ENCODE assay signal across 1 cellular context in genomic region chr2:231706731-231707624, GRCh38.
TF ChIP-seq lines count a peak whose summit lies in the region.

No MANE protein-coding gene starts in this region.

TF ChIP-seq in HepG2, 621 proteins besides CTCF, POLR2A, EP300 and RAD21 (continued from another document and continues in another):
- peak; percentile 96 for TF ChIP-seq HOXA3 (CRISPR knock-in tag; IDR thresholded peaks at IDR 0.05)
- no peak for TF ChIP-seq SRF (IDR thresholded peaks at IDR 0.05; ENCODE audit: low read depth, low read length)
- peak; percentile 83 for TF ChIP-seq DRAP1 (CRISPR knock-in tag; IDR thresholded peaks at IDR 0.05)
- no peak for TF ChIP-seq ZSCAN29 (CRISPR knock-in tag; conservative IDR thresholded peaks at IDR 0.05)
- no peak for TF ChIP-seq SMYD3 (CRISPR knock-in tag; IDR thresholded peaks at IDR 0.05)
- TF ChIP-seq ZNF614 (CRISPR knock-in tag; IDR thresholded peaks at IDR 0.05; ENCODE audit: borderline replicate concordance), result no peak
- TF ChIP-seq, protein P1, sequence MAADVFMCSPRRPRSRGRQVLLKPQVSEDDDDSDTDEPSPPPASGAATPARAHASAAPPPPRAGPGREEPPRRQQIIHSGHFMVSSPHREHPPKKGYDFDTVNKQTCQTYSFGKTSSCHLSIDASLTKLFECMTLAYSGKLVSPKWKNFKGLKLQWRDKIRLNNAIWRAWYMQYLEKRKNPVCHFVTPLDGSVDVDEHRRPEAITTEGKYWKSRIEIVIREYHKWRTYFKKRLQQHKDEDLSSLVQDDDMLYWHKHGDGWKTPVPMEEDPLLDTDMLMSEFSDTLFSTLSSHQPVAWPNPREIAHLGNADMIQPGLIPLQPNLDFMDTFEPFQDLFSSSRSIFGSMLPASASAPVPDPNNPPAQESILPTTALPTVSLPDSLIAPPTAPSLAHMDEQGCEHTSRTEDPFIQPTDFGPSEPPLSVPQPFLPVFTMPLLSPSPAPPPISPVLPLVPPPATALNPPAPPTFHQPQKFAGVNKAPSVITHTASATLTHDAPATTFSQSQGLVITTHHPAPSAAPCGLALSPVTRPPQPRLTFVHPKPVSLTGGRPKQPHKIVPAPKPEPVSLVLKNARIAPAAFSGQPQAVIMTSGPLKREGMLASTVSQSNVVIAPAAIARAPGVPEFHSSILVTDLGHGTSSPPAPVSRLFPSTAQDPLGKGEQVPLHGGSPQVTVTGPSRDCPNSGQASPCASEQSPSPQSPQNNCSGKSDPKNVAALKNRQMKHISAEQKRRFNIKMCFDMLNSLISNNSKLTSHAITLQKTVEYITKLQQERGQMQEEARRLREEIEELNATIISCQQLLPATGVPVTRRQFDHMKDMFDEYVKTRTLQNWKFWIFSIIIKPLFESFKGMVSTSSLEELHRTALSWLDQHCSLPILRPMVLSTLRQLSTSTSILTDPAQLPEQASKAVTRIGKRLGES (CRISPR knock-in tag; IDR thresholded peaks at IDR 0.05; ENCODE audit: borderline replicate concordance), result no peak
- TF ChIP-seq RBAK (CRISPR knock-in tag; IDR thresholded peaks at IDR 0.05), result no peak
- peak; percentile 92 for TF ChIP-seq ZNF574 (CRISPR knock-in tag; IDR thresholded peaks at IDR 0.05)
- peak; percentile 89 for TF ChIP-seq SNAI1 (CRISPR knock-in tag; IDR thresholded peaks at IDR 0.05; ENCODE audit: borderline replicate concordance)
- no peak for TF ChIP-seq NFIB (CRISPR knock-in tag; IDR thresholded peaks at IDR 0.05; ENCODE audit: borderline replicate concordance)
- no peak; the same call in 1 of the 2 replicates for TF ChIP-seq ZMYM2 (CRISPR knock-in tag; IDR thresholded peaks at IDR 0.05)
- TF ChIP-seq, protein P2, sequence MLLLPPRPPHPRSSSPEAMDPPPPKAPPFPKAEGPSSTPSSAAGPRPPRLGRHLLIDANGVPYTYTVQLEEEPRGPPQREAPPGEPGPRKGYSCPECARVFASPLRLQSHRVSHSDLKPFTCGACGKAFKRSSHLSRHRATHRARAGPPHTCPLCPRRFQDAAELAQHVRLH (CRISPR knock-in tag; IDR thresholded peaks at IDR 0.05; ENCODE audit: borderline replicate concordance, low read depth), result peak; percentile 61; the same call in 1 of the 2 replicates
- TF ChIP-seq PTBP1 (IDR thresholded peaks at IDR 0.05; ENCODE audit: low read depth, low read length, poor library complexity, severe bottlenecking), result no peak
- TF ChIP-seq ZNF746 (CRISPR knock-in tag; IDR thresholded peaks at IDR 0.05), result peak; percentile 38; the same call in 1 of the 2 replicates
- 0 out of 2 replicates have a peak, but pooled peaks have one; percentile 46 for TF ChIP-seq REL (CRISPR knock-in tag; conservative IDR thresholded peaks at IDR 0.05)
- peak; percentile 82 for TF ChIP-seq ZNF343 (CRISPR knock-in tag; IDR thresholded peaks at IDR 0.05)
- TF ChIP-seq, protein P3, sequence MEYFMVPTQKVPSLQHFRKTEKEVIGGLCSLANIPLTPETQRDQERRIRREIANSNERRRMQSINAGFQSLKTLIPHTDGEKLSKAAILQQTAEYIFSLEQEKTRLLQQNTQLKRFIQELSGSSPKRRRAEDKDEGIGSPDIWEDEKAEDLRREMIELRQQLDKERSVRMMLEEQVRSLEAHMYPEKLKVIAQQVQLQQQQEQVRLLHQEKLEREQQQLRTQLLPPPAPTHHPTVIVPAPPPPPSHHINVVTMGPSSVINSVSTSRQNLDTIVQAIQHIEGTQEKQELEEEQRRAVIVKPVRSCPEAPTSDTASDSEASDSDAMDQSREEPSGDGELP (IDR thresholded peaks at IDR 0.05; ENCODE audit: borderline replicate concordance, low read depth), result no peak
- TF ChIP-seq, protein P4, sequence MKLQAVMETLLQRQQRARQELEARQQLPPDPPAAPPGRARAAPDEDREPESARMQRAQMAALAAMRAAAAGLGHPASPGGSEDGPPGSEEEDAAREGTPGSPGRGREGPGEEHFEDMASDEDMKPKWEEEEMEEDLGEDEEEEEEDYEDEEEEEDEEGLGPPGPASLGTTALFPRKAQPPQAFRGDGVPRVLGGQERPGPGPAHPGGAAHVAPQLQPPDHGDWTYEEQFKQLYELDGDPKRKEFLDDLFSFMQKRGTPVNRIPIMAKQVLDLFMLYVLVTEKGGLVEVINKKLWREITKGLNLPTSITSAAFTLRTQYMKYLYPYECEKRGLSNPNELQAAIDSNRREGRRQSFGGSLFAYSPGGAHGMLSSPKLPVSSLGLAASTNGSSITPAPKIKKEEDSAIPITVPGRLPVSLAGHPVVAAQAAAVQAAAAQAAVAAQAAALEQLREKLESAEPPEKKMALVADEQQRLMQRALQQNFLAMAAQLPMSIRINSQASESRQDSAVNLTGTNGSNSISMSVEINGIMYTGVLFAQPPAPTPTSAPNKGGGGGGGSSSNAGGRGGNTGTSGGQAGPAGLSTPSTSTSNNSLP (IDR thresholded peaks at IDR 0.05; ENCODE audit: low read depth, low read length), result no peak
- peak; percentile 40; the same call in 1 of the 2 replicates for TF ChIP-seq MTA1 (CRISPR knock-in tag; IDR thresholded peaks at IDR 0.05; ENCODE audit: borderline replicate concordance)
- TF ChIP-seq ZNF335 (CRISPR knock-in tag; IDR thresholded peaks at IDR 0.05), result no peak; the same call in 1 of the 2 replicates
- peak; percentile 35 for TF ChIP-seq ZNF772 (CRISPR knock-in tag; IDR thresholded peaks at IDR 0.05)
- TF ChIP-seq CEBPG (CRISPR knock-in tag; IDR thresholded peaks at IDR 0.05), result peak; percentile 14; the same call in 1 of the 2 replicates
- TF ChIP-seq NR3C1 (CRISPR knock-in tag; IDR thresholded peaks at IDR 0.05), result no peak
- TF ChIP-seq ZNF616 (CRISPR knock-in tag; IDR thresholded peaks at IDR 0.05; ENCODE audit: low read depth), result peak; percentile 80
- peak; percentile 48; the same call in 1 of the 2 replicates for TF ChIP-seq ZNF562 (CRISPR knock-in tag; IDR thresholded peaks at IDR 0.05; ENCODE audit: borderline replicate concordance)
- TF ChIP-seq ZMAT5 (CRISPR knock-in tag; IDR thresholded peaks at IDR 0.05; ENCODE audit: borderline replicate concordance, low read depth), result no peak
- 0 out of 2 replicates have a peak, but pooled peaks have one; percentile 40 for TF ChIP-seq FOXM1 (CRISPR knock-in tag; IDR thresholded peaks at IDR 0.05)
- TF ChIP-seq, protein P5, sequence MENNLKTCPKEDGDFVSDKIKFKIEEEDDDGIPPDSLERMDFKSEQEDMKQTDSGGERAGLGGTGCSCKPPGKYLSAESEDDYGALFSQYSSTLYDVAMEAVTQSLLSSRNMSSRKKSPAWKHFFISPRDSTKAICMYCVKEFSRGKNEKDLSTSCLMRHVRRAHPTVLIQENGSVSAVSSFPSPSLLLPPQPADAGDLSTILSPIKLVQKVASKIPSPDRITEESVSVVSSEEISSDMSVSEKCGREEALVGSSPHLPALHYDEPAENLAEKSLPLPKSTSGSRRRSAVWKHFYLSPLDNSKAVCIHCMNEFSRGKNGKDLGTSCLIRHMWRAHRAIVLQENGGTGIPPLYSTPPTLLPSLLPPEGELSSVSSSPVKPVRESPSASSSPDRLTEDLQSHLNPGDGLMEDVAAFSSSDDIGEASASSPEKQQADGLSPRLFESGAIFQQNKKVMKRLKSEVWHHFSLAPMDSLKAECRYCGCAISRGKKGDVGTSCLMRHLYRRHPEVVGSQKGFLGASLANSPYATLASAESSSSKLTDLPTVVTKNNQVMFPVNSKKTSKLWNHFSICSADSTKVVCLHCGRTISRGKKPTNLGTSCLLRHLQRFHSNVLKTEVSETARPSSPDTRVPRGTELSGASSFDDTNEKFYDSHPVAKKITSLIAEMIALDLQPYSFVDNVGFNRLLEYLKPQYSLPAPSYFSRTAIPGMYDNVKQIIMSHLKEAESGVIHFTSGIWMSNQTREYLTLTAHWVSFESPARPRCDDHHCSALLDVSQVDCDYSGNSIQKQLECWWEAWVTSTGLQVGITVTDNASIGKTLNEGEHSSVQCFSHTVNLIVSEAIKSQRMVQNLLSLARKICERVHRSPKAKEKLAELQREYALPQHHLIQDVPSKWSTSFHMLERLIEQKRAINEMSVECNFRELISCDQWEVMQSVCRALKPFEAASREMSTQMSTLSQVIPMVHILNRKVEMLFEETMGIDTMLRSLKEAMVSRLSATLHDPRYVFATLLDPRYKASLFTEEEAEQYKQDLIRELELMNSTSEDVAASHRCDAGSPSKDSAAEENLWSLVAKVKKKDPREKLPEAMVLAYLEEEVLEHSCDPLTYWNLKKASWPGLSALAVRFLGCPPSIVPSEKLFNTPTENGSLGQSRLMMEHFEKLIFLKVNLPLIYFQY (CRISPR knock-in tag; IDR thresholded peaks at IDR 0.05; ENCODE audit: borderline replicate concordance), result no peak; the same call in 1 of the 2 replicates
- TF ChIP-seq AFF4 (CRISPR knock-in tag; IDR thresholded peaks at IDR 0.05), result no peak; the same call in 1 of the 2 replicates
- peak; percentile 83 for TF ChIP-seq IRF9 (CRISPR knock-in tag; IDR thresholded peaks at IDR 0.05; ENCODE audit: borderline replicate concordance)
- no peak for TF ChIP-seq ATF7 (IDR thresholded peaks at IDR 0.05)
- peak; percentile 19; the same call in 1 of the 2 replicates for TF ChIP-seq ATF7 (CRISPR knock-in tag; IDR thresholded peaks at IDR 0.05)
- peak; percentile 65 for TF ChIP-seq HNF1B (CRISPR knock-in tag; IDR thresholded peaks at IDR 0.05)
- TF ChIP-seq ZNF20 (CRISPR knock-in tag; IDR thresholded peaks at IDR 0.05), result no peak
- no peak for TF ChIP-seq GTF2F1 (IDR thresholded peaks at IDR 0.05; ENCODE audit: low read length)
- no peak for TF ChIP-seq KDM1A (CRISPR knock-in tag; IDR thresholded peaks at IDR 0.05)
- no peak for TF ChIP-seq ISX (CRISPR knock-in tag; conservative IDR thresholded peaks at IDR 0.05)
- peak; percentile 72; the same call in 1 of the 2 replicates for TF ChIP-seq ZC3H4 (CRISPR knock-in tag; IDR thresholded peaks at IDR 0.05; ENCODE audit: borderline replicate concordance)
- TF ChIP-seq GATAD2A (CRISPR knock-in tag; IDR thresholded peaks at IDR 0.05), result no peak; the same call in 1 of the 2 replicates
- TF ChIP-seq KLF12 (CRISPR knock-in tag; IDR thresholded peaks at IDR 0.05; ENCODE audit: borderline replicate concordance), result peak; percentile 42; the same call in 1 of the 2 replicates
- no peak for TF ChIP-seq PAF1 (CRISPR knock-in tag; IDR thresholded peaks at IDR 0.05)
